In the genomic region with DNA sequence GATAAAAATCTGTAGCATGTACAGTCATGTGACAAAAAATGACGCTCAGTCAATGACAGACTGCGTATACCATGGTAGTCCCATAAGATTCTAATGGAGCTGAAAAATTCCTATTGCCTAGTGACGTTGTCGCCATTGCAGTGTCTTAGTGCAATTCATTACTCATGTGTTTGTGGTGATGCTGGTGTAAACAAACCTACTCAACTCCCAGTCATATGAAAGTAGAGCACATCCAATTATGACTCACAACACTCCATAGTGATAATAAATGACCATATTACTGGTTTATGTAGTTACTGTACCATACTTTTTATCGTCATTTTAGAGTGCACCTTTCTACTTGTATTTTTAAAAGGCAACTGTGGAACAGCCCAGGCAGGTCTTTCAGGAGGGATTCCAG, we compare ENCODE assay signal across 22 cellular contexts. TPM values are rescaled to one million over a fixed set of nuclear protein-coding genes. Genes with fewer than 3 reads are reported as not detected.
DNase-seq lines count a peak whose midpoint lies in the region; ATAC-seq, FAIRE-seq and TF ChIP-seq lines count a peak whose summit lies in the region.
"Had no signal": no experiment of that assay in that cellular context is flagged by ENCODE, and none has a peak within 500 bp of the region (broad histone marks: within the 10 kb centered on the region; RNA-seq: fewer than 3 reads in every experiment).

No MANE protein-coding gene starts in this region.

- H3K4me3 Mint-ChIP-seq in astrocyte (ENCODE audit: unreplicated experiment) (no peak overlapping the region), nephron progenitor cell (no peak overlapping the region)
- no peak overlapping the region for H3K4me3 Mint-ChIP-seq in natural killer cell treated with Interleukin-12 subunit alpha and Interleukin-12 subunit beta and Interleukin-15 and Interleukin-18, amount 100 ng/mL, for 72 hours
- H3K4me3 Mint-ChIP-seq: activated CD4-positive, alpha-beta memory T cell treated with anti-CD3 and anti-CD28 coated beads for 36 hours had no signal

- H3K27me3 ChIP-seq in astrocyte (ENCODE audit: insufficient read depth, low read length): no peaks in the 10 kb centered on the region
- H3K27me3 ChIP-seq: BLaER1, ovary, SJCRH30 had no signal

- no peaks in the 10 kb centered on the region for H3K79me2 ChIP-seq in astrocyte (ENCODE audit: insufficient read depth, low read length)

- intact Hi-C loops in posterior cingulate gyrus (cut with DNase I): no loop called here
- intact Hi-C loops in cardiac septum (cut with DNase I): no loop called here

- H3K36me3 ChIP-seq in astrocyte (ENCODE audit: insufficient read depth, low read length): no peaks in the 10 kb centered on the region
- H3K36me3 ChIP-seq: BLaER1, ovary, SJCRH30 had no signal

- no peak overlapping the region for H3K27ac ChIP-seq in astrocyte (ENCODE audit: low read depth, low read length)
- H3K27ac ChIP-seq: BLaER1, ovary, SJCRH30 had no signal

- no peaks in the 10 kb centered on the region for H3K4me1 ChIP-seq in astrocyte (ENCODE audit: insufficient read depth, low read length)
- H3K4me1 ChIP-seq: BLaER1, SJCRH30 had no signal

- H3K27me3 Mint-ChIP-seq in astrocyte (ENCODE audit: low read depth, unreplicated experiment) (peaks cover 4% of the 10 kb centered on the region), nephron progenitor cell (ENCODE audit: low read depth, poor library complexity) (peaks cover 20% of the 10 kb centered on the region)
- peaks cover 6 to 7% of the 10 kb centered on the region in 2 donors for H3K27me3 Mint-ChIP-seq in natural killer cell treated with Interleukin-12 subunit alpha and Interleukin-12 subunit beta and Interleukin-15 and Interleukin-18, amount 100 ng/mL, for 72 hours

- no peak overlapping the region for H2AFZ ChIP-seq in astrocyte (ENCODE audit: low read depth, low read length)

- no peaks in the 10 kb centered on the region for H3K9me3 ChIP-seq in astrocyte (ENCODE audit: insufficient read depth, low read depth, low read length)
- H3K9me3 ChIP-seq: ovary, SJCRH30 had no signal

- no peak overlapping the region for H3K4me3 ChIP-seq in astrocyte (ENCODE audit: insufficient read depth, low read depth, low read length)
- H3K4me3 ChIP-seq: BLaER1, ovary, SJCRH30, skin epidermis had no signal

- FAIRE-seq in astrocyte (lab: Jason Lieb, UNC): no peak
- FAIRE-seq: colon, GM19239, TTC549 had no signal

- H3K4me1 Mint-ChIP-seq in astrocyte (ENCODE audit: low read depth, unreplicated experiment) (peaks cover 15% of the 10 kb centered on the region), nephron progenitor cell (peaks cover 32% of the 10 kb centered on the region)
- H3K4me1 Mint-ChIP-seq in natural killer cell treated with Interleukin-12 subunit alpha and Interleukin-12 subunit beta and Interleukin-15 and Interleukin-18, amount 100 ng/mL, for 72 hours (ENCODE audit: low read depth in 2 of 2): no peaks in the 10 kb centered on the region

- DNase-seq in HS-5 (ENCODE audit: low read depth): peak; percentile 56
- peak; percentile 8 for DNase-seq in astrocyte (ENCODE audit: low read depth)
- DNase-seq in nephron progenitor cell: no peak
- DNase-seq in posterior cingulate gyrus: no peak
- DNase-seq in cardiac septum (ENCODE audit: low spot score): no peak
- DNase-seq in natural killer cell treated with Interleukin-12 subunit alpha and Interleukin-12 subunit beta and Interleukin-15 and Interleukin-18, amount 100 ng/mL, for 72 hours (ENCODE audit: low spot score): no peak
- DNase-seq: activated CD4-positive, alpha-beta memory T cell treated with anti-CD3 and anti-CD28 coated beads for 36 hours; amniotic stem cell; DND-41; hippocampal formation; KBM-7; left colon; NCI-H1417; ovary; SJCRH30; stimulated activated naive CD4-positive, alpha-beta T cell had no signal

- H3K9ac ChIP-seq in astrocyte (ENCODE audit: low read length): no peak overlapping the region
- H3K9ac ChIP-seq: BLaER1 had no signal

- no peak for TF ChIP-seq CTCF in astrocyte (IDR thresholded peaks at IDR 0.05; ENCODE audit: insufficient read depth, low read depth, low read length)
- no peak for TF ChIP-seq CTCF in nephron progenitor cell (IDR thresholded peaks at IDR 0.05)

- H3K9me3 Mint-ChIP-seq in astrocyte (ENCODE audit: unreplicated experiment) (peaks cover 7% of the 10 kb centered on the region), nephron progenitor cell (peaks cover 12% of the 10 kb centered on the region)
- H3K9me3 Mint-ChIP-seq in natural killer cell treated with Interleukin-12 subunit alpha and Interleukin-12 subunit beta and Interleukin-15 and Interleukin-18, amount 100 ng/mL, for 72 hours: no peaks in the 10 kb centered on the region
- H3K9me3 Mint-ChIP-seq: activated CD4-positive, alpha-beta memory T cell treated with anti-CD3 and anti-CD28 coated beads for 36 hours had no signal

- H3K4me2 ChIP-seq in astrocyte (ENCODE audit: low read length): no peak overlapping the region
- H3K4me2 ChIP-seq: BLaER1 had no signal

- H3K36me3 Mint-ChIP-seq in astrocyte (ENCODE audit: low read depth, unreplicated experiment) (no peaks in the 10 kb centered on the region), nephron progenitor cell (ENCODE audit: low read depth) (no peaks in the 10 kb centered on the region)
- no peaks in the 10 kb centered on the region for H3K36me3 Mint-ChIP-seq in natural killer cell treated with Interleukin-12 subunit alpha and Interleukin-12 subunit beta and Interleukin-15 and Interleukin-18, amount 100 ng/mL, for 72 hours
- H3K36me3 Mint-ChIP-seq: activated CD4-positive, alpha-beta memory T cell treated with anti-CD3 and anti-CD28 coated beads for 36 hours had no signal

- ATAC-seq in GM18868 (IDR thresholded peaks at IDR 0.05; ENCODE audit: unreplicated experiment): peak; percentile 70
- ATAC-seq in natural killer cell treated with Interleukin-12 subunit alpha and Interleukin-12 subunit beta and Interleukin-15 and Interleukin-18, amount 100 ng/mL, for 72 hours: no peak
- ATAC-seq: left colon had no signal

- H4K20me1 ChIP-seq in astrocyte (ENCODE audit: insufficient read depth, low read length): no peaks in the 10 kb centered on the region
- H4K20me1 ChIP-seq: BLaER1 had no signal

- no peak overlapping the region for H3K27ac Mint-ChIP-seq in astrocyte (ENCODE audit: unreplicated experiment)
- peak overlapping the region; percentile 62 for H3K27ac Mint-ChIP-seq in nephron progenitor cell
- no peak overlapping the region for H3K27ac Mint-ChIP-seq in natural killer cell treated with Interleukin-12 subunit alpha and Interleukin-12 subunit beta and Interleukin-15 and Interleukin-18, amount 100 ng/mL, for 72 hours
- H3K27ac Mint-ChIP-seq: activated CD4-positive, alpha-beta memory T cell treated with anti-CD3 and anti-CD28 coated beads for 36 hours had no signal

RNA-seq across cellular contexts. Expression of gene TFAP2A, which starts 45.0 kb away (rescaled TPM):
- total RNA-seq in astrocyte (2.1 and 6.6 TPM in 2 replicates), cardiac septum (0.54 TPM)
- total RNA-seq in natural killer cell treated with Interleukin-12 subunit alpha and Interleukin-12 subunit beta and Interleukin-15 and Interleukin-18, amount 100 ng/mL, for 72 hours: under 1 TPM; 0.07 to 0.31 TPM

Comparison
In these comparisons a context has a peak if more than half of its experiments do, and no peak if none do; other contexts are left out.
1. DNase-seq: peak in HS-5 (single experiment) and astrocyte (single experiment); none in nephron progenitor cell (single experiment), posterior cingulate gyrus (0 of 10), cardiac septum (single experiment) and natural killer cell treated with Interleukin-12 subunit alpha and Interleukin-12 subunit beta and Interleukin-15 and Interleukin-18, amount 100 ng/mL, for 72 hours (single experiment).